10 cellular contexts compared by ENCODE assay signal in the genomic region with DNA sequence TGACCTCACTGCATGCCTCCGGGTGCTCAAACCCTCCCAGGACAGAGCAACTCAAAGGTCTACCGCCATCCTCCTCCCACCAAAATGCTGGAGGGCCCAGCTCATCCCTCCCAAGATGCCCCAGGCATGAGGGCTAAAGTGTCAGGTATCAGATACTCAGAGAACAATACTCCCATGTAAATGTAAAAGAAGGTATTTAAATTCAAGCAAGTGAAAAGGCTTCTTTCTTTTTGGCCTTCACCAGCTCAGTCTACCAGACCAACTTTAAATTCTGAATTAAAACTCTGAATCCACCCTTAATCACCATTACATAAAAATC. TPM values are rescaled to one million over a fixed set of nuclear protein-coding genes. Genes with fewer than 3 reads are reported as not detected.
DNase-seq lines count a peak whose midpoint lies in the region; ATAC-seq lines count a peak whose summit lies in the region.
"Had no signal": no experiment of that assay in that cellular context is flagged by ENCODE, and none has a peak within 500 bp of the region (broad histone marks: within the 10 kb centered on the region; RNA-seq: fewer than 3 reads in every experiment).

No MANE protein-coding gene starts in this region.

- H3K9me3 ChIP-seq in HUES48 (ENCODE audit: control insufficient read depth, insufficient read depth, low read length): no peaks in the 10 kb centered on the region

- peak overlapping the region; percentile 90 for H3K27ac ChIP-seq in HUES48 (ENCODE audit: low read depth, low read length)

- H3K4me1 Mint-ChIP-seq in activated naive CD8-positive, alpha-beta T cell treated with anti-CD3 and anti-CD28 coated beads, Interleukin-2, amount 10 ng/mL, durations not matched to agents 7 days and 5 days: peaks cover 33% of the 10 kb centered on the region
- peaks cover 65 to 90% (median 80%) of the 10 kb centered on the region in 3 donors for H3K4me1 Mint-ChIP-seq in naive B cell

- H3K4me3 ChIP-seq in HUES48 (ENCODE audit: low read depth, low read length): peak overlapping the region; percentile 97

- no peaks in the 10 kb centered on the region for H3K9me3 Mint-ChIP-seq in activated naive CD8-positive, alpha-beta T cell treated with anti-CD3 and anti-CD28 coated beads, Interleukin-2, amount 10 ng/mL, durations not matched to agents 7 days and 5 days
- H3K9me3 Mint-ChIP-seq in naive B cell: no peaks in the 10 kb centered on the region

- DNase-seq in ELF-1 (ENCODE audit: low read depth, low spot score): peak; percentile 93
- no peak for DNase-seq in activated naive CD8-positive, alpha-beta T cell treated with anti-CD3 and anti-CD28 coated beads, Interleukin-2, amount 10 ng/mL, durations not matched to agents 7 days and 5 days
- DNase-seq in naive B cell: no peak
- no peak for DNase-seq in RPMI8226
- DNase-seq in GM03348 (ENCODE audit: low spot score): no peak
- no peak for DNase-seq in occipital lobe (lab: John Stamatoyannopoulos, UW)
- no peak for DNase-seq in pons (ENCODE audit: low spot score)
- DNase-seq: DMS79 treated with DMSO at 0.1 percent for 48 hours, hypothalamus had no signal

- H3K36me3 ChIP-seq in HUES48 (ENCODE audit: control insufficient read depth, insufficient read depth, low read length): peaks cover 30% of the 10 kb centered on the region

- peak overlapping the region; percentile 23 for H3K27ac Mint-ChIP-seq in activated naive CD8-positive, alpha-beta T cell treated with anti-CD3 and anti-CD28 coated beads, Interleukin-2, amount 10 ng/mL, durations not matched to agents 7 days and 5 days
- H3K27ac Mint-ChIP-seq in naive B cell: peak overlapping the region; percentile 6 to 98 (median 88)

- peak overlapping the region; percentile 92 for H3K4me3 Mint-ChIP-seq in activated naive CD8-positive, alpha-beta T cell treated with anti-CD3 and anti-CD28 coated beads, Interleukin-2, amount 10 ng/mL, durations not matched to agents 7 days and 5 days
- peak overlapping the region; percentile 60 to 100 (median 96) for H3K4me3 Mint-ChIP-seq in naive B cell

- no peaks in the 10 kb centered on the region for H3K27me3 Mint-ChIP-seq in activated naive CD8-positive, alpha-beta T cell treated with anti-CD3 and anti-CD28 coated beads, Interleukin-2, amount 10 ng/mL, durations not matched to agents 7 days and 5 days
- no peaks in the 10 kb centered on the region for H3K27me3 Mint-ChIP-seq in naive B cell

- peaks cover 13% of the 10 kb centered on the region for H3K36me3 Mint-ChIP-seq in activated naive CD8-positive, alpha-beta T cell treated with anti-CD3 and anti-CD28 coated beads, Interleukin-2, amount 10 ng/mL, durations not matched to agents 7 days and 5 days
- H3K36me3 Mint-ChIP-seq in naive B cell: peaks cover 13 to 22% of the 10 kb centered on the region in 2 donors

- POLR2A ChIA-PET in activated naive CD8-positive, alpha-beta T cell treated with anti-CD3 and anti-CD28 coated beads, Interleukin-2, amount 10 ng/mL, durations not matched to agents 7 days and 5 days (lab: Charles Lee): no interaction called here

- peaks cover 31% of the 10 kb centered on the region for H3K4me1 ChIP-seq in HUES48 (ENCODE audit: control insufficient read depth, insufficient read depth, low read length)

- no peaks in the 10 kb centered on the region for H3K27me3 ChIP-seq in HUES48 (ENCODE audit: control insufficient read depth, insufficient read depth, low read length)

- H3K9ac ChIP-seq in HUES48 (ENCODE audit: low read depth, low read length): peak overlapping the region; percentile 41; the same call in 1 of the 2 replicates

- no peak for ATAC-seq in activated naive CD8-positive, alpha-beta T cell treated with anti-CD3 and anti-CD28 coated beads, Interleukin-2, amount 10 ng/mL, durations not matched to agents 7 days and 5 days (ENCODE audit: low read depth)
- ATAC-seq in naive B cell (ENCODE audit: low read depth in 2 of 2): no peak

RNA-seq across cellular contexts. Expression of gene PARP1, which starts 3.0 kb away (rescaled TPM):
- 100 to 1,000 TPM; 128 to 132 TPM for total RNA-seq in activated naive CD8-positive, alpha-beta T cell treated with anti-CD3 and anti-CD28 coated beads, Interleukin-2, amount 10 ng/mL, durations not matched to agents 7 days and 5 days
- 100 to 1,000 TPM; 156 to 250 (median 234) TPM for polyA plus RNA-seq in naive B cell (ENCODE audit: low read depth in 6 of 6)
- total RNA-seq in occipital lobe: 104 TPM
